ENCODE assay signal across 10 cellular contexts in the genomic region with DNA sequence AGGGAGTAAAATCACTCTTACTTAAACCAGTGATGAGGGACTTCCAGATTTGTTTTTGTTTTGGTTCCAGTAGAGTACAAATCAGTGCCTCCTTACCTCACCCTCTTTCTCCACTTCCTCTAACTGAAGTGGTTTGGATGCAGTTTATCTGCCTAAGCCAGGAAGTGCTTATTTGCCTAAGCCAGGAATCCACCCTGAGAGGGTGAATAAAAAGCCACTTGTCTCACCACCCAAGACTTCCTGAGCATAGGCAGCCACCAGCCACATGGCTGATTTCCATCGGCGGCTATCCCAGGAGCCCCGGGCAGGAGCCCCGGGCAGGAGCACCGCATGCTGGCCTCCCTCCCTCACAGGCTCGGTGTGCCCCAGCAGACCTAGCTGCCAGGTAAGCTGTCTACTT. TPM values are rescaled to one million over a fixed set of nuclear protein-coding genes. Genes with fewer than 3 reads are reported as not detected.
DNase-seq lines count a peak whose midpoint lies in the region; ATAC-seq, FAIRE-seq and TF ChIP-seq lines count a peak whose summit lies in the region.
"Had no signal": no experiment of that assay in that cellular context is flagged by ENCODE, and none has a peak within 500 bp of the region (broad histone marks: within the 10 kb centered on the region; RNA-seq: fewer than 3 reads in every experiment).

No MANE protein-coding gene starts in this region.

- FAIRE-seq in bronchial epithelial cell (lab: Jason Lieb, UNC) (no peak), kidney (lab: Jason Lieb, UNC) (no peak)

- H3K27ac ChIP-seq in skeletal muscle tissue (ENCODE audit: low read depth, low read length) (peak overlapping the region; percentile 64), kidney (ENCODE audit: low read depth in 2 of 2, low read length in 2 of 2) (no peak overlapping the region)

- H3K36me3 ChIP-seq in bronchial epithelial cell (ENCODE audit: control insufficient read depth, insufficient read depth, low read length) (peaks cover 7% of the 10 kb centered on the region), skeletal muscle tissue (ENCODE audit: control insufficient read depth in 3 of 3, insufficient read depth in 3 of 3, low read length in 3 of 3) (peaks cover 0 to 10% (median 0%) of the 10 kb centered on the region in 3 donors), kidney (ENCODE audit: control insufficient read depth in 1 of 2, insufficient read depth in 2 of 2, low read length in 2 of 2) (peaks cover 0 to 4% of the 10 kb centered on the region in 2 donors)

- no peak for ATAC-seq in HG02642 (IDR thresholded peaks at IDR 0.05; ENCODE audit: poor library complexity, unreplicated experiment)

- TF ChIP-seq CTCF in bronchial epithelial cell (IDR thresholded peaks at IDR 0.05; ENCODE audit: insufficient read depth, low read length, severe bottlenecking) = no peak
- no peak for TF ChIP-seq CTCF in kidney (IDR thresholded peaks at IDR 0.05; ENCODE audit: borderline replicate concordance, extremely low read depth, insufficient read depth)

- peaks cover 6 to 30% (median 9%) of the 10 kb centered on the region in 3 donors for H3K4me1 ChIP-seq in skeletal muscle tissue (ENCODE audit: control insufficient read depth in 3 of 3, insufficient read depth in 3 of 3, low read length in 3 of 3)
- H3K4me1 ChIP-seq in kidney (ENCODE audit: control insufficient read depth in 1 of 2, insufficient read depth in 1 of 2, low read depth in 1 of 2, low read length in 2 of 2) = peaks cover 0 to 2% of the 10 kb centered on the region in 2 donors

- H3K4me3 ChIP-seq in bronchial epithelial cell (ENCODE audit: low read depth, low read length) (no peak overlapping the region), skeletal muscle tissue (ENCODE audit: low read length in 3 of 3) (peak overlapping the region in 1 of 3 donors; percentile 7), kidney (ENCODE audit: low read length in 2 of 2) (no peak overlapping the region)

- peak; percentile 18 for DNase-seq in NOMO-1 treated with DMSO at 0.1 percent for 48 hours (lab: John Stamatoyannopoulos, UW; ENCODE audit: unreplicated experiment)
- no peak for DNase-seq in NOMO-1 treated with dmso at 0.1 percent for 144 hours (lab: John Stamatoyannopoulos, UW; ENCODE audit: unreplicated experiment)
- peak; percentile 19 for DNase-seq in NCI-H1048 (lab: John Stamatoyannopoulos, UW)
- peak; percentile 76 for DNase-seq in bronchial epithelial cell (ENCODE audit: low read depth)
- DNase-seq in AG20443 (ENCODE audit: low spot score) = no peak
- no peak for DNase-seq in kidney
- DNase-seq: activated CD4-positive, CD25-positive, alpha-beta regulatory T cell had no signal

- intact Hi-C loops in kidney (cut with DNase I) = no loop called here

- H3K27me3 ChIP-seq in bronchial epithelial cell (ENCODE audit: control insufficient read depth, insufficient read depth, low read length) = no peaks in the 10 kb centered on the region
- H3K27me3 ChIP-seq in skeletal muscle tissue (ENCODE audit: control insufficient read depth in 3 of 3, insufficient read depth in 3 of 3, low read length in 3 of 3) = no peaks in the 10 kb centered on the region

- H3K9me3 ChIP-seq in skeletal muscle tissue (ENCODE audit: control insufficient read depth in 3 of 3, low read length in 3 of 3) (no peaks in the 10 kb centered on the region), kidney (ENCODE audit: control insufficient read depth in 1 of 2, low read length in 2 of 2) (no peaks in the 10 kb centered on the region)

- peak overlapping the region in 1 of 3 donors; percentile 12 for H3K9ac ChIP-seq in skeletal muscle tissue (ENCODE audit: low read depth in 1 of 3, low read length in 3 of 3)
- no peak overlapping the region for H3K9ac ChIP-seq in kidney (ENCODE audit: low read length in 2 of 2)

RNA-seq across cellular contexts. Expression of gene LRP11, which starts 12.0 kb away (rescaled TPM):
- total RNA-seq in bronchial epithelial cell (108 and 129 TPM in 2 replicates), skeletal muscle tissue (15.7 TPM), kidney (34.0 TPM)
- polyA plus RNA-seq in kidney (ENCODE audit: insufficient read depth, low read depth, low replicate concordance) = 22.1 TPM

RNA-seq across cellular contexts. Expression of gene RAET1E, which starts 45.7 kb away (rescaled TPM):
- 19.0 and 35.1 TPM in 2 replicates for total RNA-seq in bronchial epithelial cell
- total RNA-seq in skeletal muscle tissue = 1.0 TPM
- total RNA-seq in kidney = 1.0 TPM
- 3.1 TPM for polyA plus RNA-seq in kidney (ENCODE audit: insufficient read depth, low read depth, low replicate concordance)
- total RNA-seq: CD4-positive, CD25-positive, alpha-beta regulatory T cell had no signal
- polyA plus RNA-seq: CD4-positive, CD25-positive, alpha-beta regulatory T cell had no signal

Comparison
In these comparisons a context has a peak if more than half of its experiments do, and no peak if none do; other contexts are left out.
1. DNase-seq: peak in NOMO-1 treated with DMSO at 0.1 percent for 48 hours (single experiment), NCI-H1048 (single experiment) and bronchial epithelial cell (single experiment); none in NOMO-1 treated with dmso at 0.1 percent for 144 hours (single experiment), AG20443 (single experiment) and kidney (single experiment).